In genomic region chr17:76544123-76544915, GRCh38 we compare ENCODE assay signal across 13 cellular contexts. TPM values are rescaled to one million over a fixed set of nuclear protein-coding genes. Genes with fewer than 3 reads are reported as not detected.
A peak's percentile ranks its signal among the peaks of the same experiment; 100 is the strongest.
DNase-seq lines count a peak whose midpoint lies in the region; ATAC-seq, FAIRE-seq and TF ChIP-seq lines count a peak whose summit lies in the region.
"Had no signal": no experiment of that assay in that cellular context is flagged by ENCODE, and none has a peak within 500 bp of the region (broad histone marks: within the 10 kb centered on the region; RNA-seq: fewer than 3 reads in every experiment).

No MANE protein-coding gene starts in this region.

- H3K4me1 ChIP-seq in cardiac muscle cell (ENCODE audit: low read depth), result peaks cover 38% of the 10 kb centered on the region

- no peak for ATAC-seq in HG02840 (IDR thresholded peaks at IDR 0.05; ENCODE audit: low FRiP score, unreplicated experiment)
- ATAC-seq: naive thymus-derived CD4-positive, alpha-beta T cell had no signal

- H3K9me3 ChIP-seq in cardiac muscle cell (ENCODE audit: low read depth), result no peaks in the 10 kb centered on the region

- peak overlapping the region; percentile 49 for H3K27ac ChIP-seq in cardiac muscle cell

- FAIRE-seq in D721Med (lab: Jason Lieb, UNC), result no peak
- FAIRE-seq: H54 had no signal

- H3K36me3 ChIP-seq in cardiac muscle cell, result no peaks in the 10 kb centered on the region

- peaks cover 3% of the 10 kb centered on the region for H3K27me3 ChIP-seq in cardiac muscle cell

- DNase-seq in D721Med (ENCODE audit: insufficient read length, low spot score), result peak; percentile 16
- peak; percentile 66 for DNase-seq in SK-N-DZ (ENCODE audit: low spot score)
- DNase-seq in cardiac muscle cell (ENCODE audit: low read depth in 1 of 2, low spot score in 1 of 2), result peak in 1 of 2 donors; percentile 59
- DNase-seq in occipital lobe (lab: John Stamatoyannopoulos, UW), result peak; percentile 79
- no peak for DNase-seq in DMS153 treated with DMSO at 0.1 percent for 48 hours (lab: John Stamatoyannopoulos, UW; ENCODE audit: unreplicated experiment)
- DNase-seq in middle frontal gyrus (ENCODE audit: extremely low spot score, low spot score), result no peak
- no peak for DNase-seq in NCI-H2029 (lab: John Stamatoyannopoulos, UW)
- DNase-seq: activated CD4-positive, CD25-positive, alpha-beta regulatory T cell; activated naive CD4-positive, alpha-beta T cell treated with anti-CD3 and anti-CD28 coated beads, Interleukin-2, amount 10 ng/mL, durations not matched to agents 7 days and 5 days; CD4-positive, CD25-positive, alpha-beta regulatory T cell; naive thymus-derived CD4-positive, alpha-beta T cell had no signal

- TF ChIP-seq CTCF in D721Med (IDR thresholded peaks at IDR 0.05; ENCODE audit: insufficient read depth, missing control alignments), result no peak
- TF ChIP-seq CTCF in cardiac muscle cell (IDR thresholded peaks at IDR 0.05; ENCODE audit: low read depth, low read length), result no peak

- no peak overlapping the region for H3K4me3 ChIP-seq in cardiac muscle cell

RNA-seq across cellular contexts. Expression of gene PRCD, which starts 4.5 kb away (rescaled TPM):
- polyA plus RNA-seq in SK-N-DZ (2014; cell fraction: cytosol; rRNA removed), result 20.7 and 26.4 TPM in 2 replicates
- polyA plus RNA-seq in SK-N-DZ (2014; cell fraction: nucleus; rRNA removed), result 20.8 and 32.3 TPM in 2 replicates
- total RNA-seq in cardiac muscle cell (7.3 and 7.7 TPM in 2 replicates), occipital lobe (1.9 TPM)
- polyA plus RNA-seq in cardiac muscle cell, result 13.3 and 14.4 TPM in 2 replicates
- total RNA-seq: CD4-positive, CD25-positive, alpha-beta regulatory T cell; naive thymus-derived CD4-positive, alpha-beta T cell had no signal

RNA-seq across cellular contexts. Expression of gene CYGB, which starts 6.8 kb away (rescaled TPM):
- polyA plus RNA-seq in SK-N-DZ (2014; cell fraction: cytosol; rRNA removed), result 0.93 and 4.2 TPM in 2 replicates
- polyA plus RNA-seq in SK-N-DZ (2014; cell fraction: nucleus; rRNA removed), result 1.4 and 2.7 TPM in 2 replicates
- total RNA-seq in cardiac muscle cell (7.4 and 10.3 TPM in 2 replicates), occipital lobe (1.2 TPM)
- 3.5 and 11.9 TPM in 2 replicates for polyA plus RNA-seq in cardiac muscle cell
- total RNA-seq: CD4-positive, CD25-positive, alpha-beta regulatory T cell; naive thymus-derived CD4-positive, alpha-beta T cell had no signal
- polyA plus RNA-seq: CD4-positive, CD25-positive, alpha-beta regulatory T cell had no signal

RNA-seq across cellular contexts. Expression of gene ST6GALNAC2, which starts 41.3 kb away (rescaled TPM):
- polyA plus RNA-seq in SK-N-DZ (2014; cell fraction: cytosol; rRNA removed), result not detected in 2 replicates
- polyA plus RNA-seq in SK-N-DZ (2014; cell fraction: nucleus; rRNA removed), result not detected in 2 replicates
- 0.11 and 1.0 TPM in 2 replicates for total RNA-seq in cardiac muscle cell
- 0.27 and 0.88 TPM in 2 replicates for polyA plus RNA-seq in cardiac muscle cell
- not detected for total RNA-seq in occipital lobe
- polyA plus RNA-seq: naive thymus-derived CD4-positive, alpha-beta T cell had no signal

RNA-seq across cellular contexts. Expression of gene RHBDF2, which starts 43.1 kb away (rescaled TPM):
- polyA plus RNA-seq in SK-N-DZ (2014; cell fraction: cytosol; rRNA removed), result 0.08 and 1.0 TPM in 2 replicates
- 0.56 and 0.89 TPM in 2 replicates for polyA plus RNA-seq in SK-N-DZ (2014; cell fraction: nucleus; rRNA removed)
- total RNA-seq in cardiac muscle cell, result 6.8 and 18.7 TPM in 2 replicates
- polyA plus RNA-seq in cardiac muscle cell, result 8.7 and 9.5 TPM in 2 replicates
- 2.2 TPM for total RNA-seq in occipital lobe

Comparison
In these comparisons a context has a peak if more than half of its experiments do, and no peak if none do; other contexts are left out.
1. DNase-seq: peak in D721Med (single experiment), SK-N-DZ (single experiment) and occipital lobe (single experiment); none in DMS153 treated with DMSO at 0.1 percent for 48 hours (single experiment), middle frontal gyrus (single experiment) and NCI-H2029 (single experiment).